Comparison of ENCODE assay signal across 14 cellular contexts in genomic region chr10:3527144-3527543, GRCh38.
DNase-seq lines count a peak whose midpoint lies in the region; ATAC-seq and TF ChIP-seq lines count a peak whose summit lies in the region.
"Had no signal": no experiment of that assay in that cellular context is flagged by ENCODE, and none has a peak within 500 bp of the region (broad histone marks: within the 10 kb centered on the region; RNA-seq: fewer than 3 reads in every experiment).

No MANE protein-coding gene starts in this region.

- H3K9me3 Mint-ChIP-seq in effector memory CD8-positive, alpha-beta T cell: no peaks in the 10 kb centered on the region
- H3K9me3 Mint-ChIP-seq: activated CD4-positive, alpha-beta T cell treated with anti-CD3 and anti-CD28 coated beads, Interleukin-2, amount 10 ng/mL, durations not matched to agents 24 days and 14 days; activated T-helper 2 cell treated with anti-CD3 and anti-CD28 coated beads, Interferon-gamma antibody, Interleukin-2, Interleukin-4, amounts not matched to agents 10 μg/mL and 5 μg/mL and 100 μg/mL, durations not matched to agents 14 hours and 24 hours and 36 hours; H9; natural killer cell treated with Interleukin-12 subunit alpha and Interleukin-12 subunit beta and Interleukin-15 and Interleukin-18, amount 100 ng/mL, for 72 hours had no signal

- no peak overlapping the region for H3K9ac ChIP-seq in colonic mucosa (ENCODE audit: low read depth in 2 of 2, low read length in 2 of 2)

- H3K4me3 ChIP-seq in ACC112 (ENCODE audit: low read depth, low read length): no peak overlapping the region
- H3K4me3 ChIP-seq in colonic mucosa: no peak overlapping the region
- H3K4me3 ChIP-seq in osteoblast (ENCODE audit: insufficient read depth, low read length): no peak overlapping the region

- H3K79me2 ChIP-seq in ACC112 (ENCODE audit: control insufficient read depth, insufficient read depth, low read length, unreplicated experiment) (no peaks in the 10 kb centered on the region), osteoblast (ENCODE audit: insufficient read depth, low read length) (no peaks in the 10 kb centered on the region)

- TF ChIP-seq CTCF in colonic mucosa (IDR thresholded peaks at IDR 0.05) (no peak), osteoblast (IDR thresholded peaks at IDR 0.05; ENCODE audit: extremely low read depth, low read depth, low read length) (no peak)

- no peaks in the 10 kb centered on the region for H4K20me1 ChIP-seq in osteoblast (ENCODE audit: insufficient read depth, low read length)

- intact Hi-C loops in colonic mucosa (cut with DNase I): no loop called here

- H3K36me3 Mint-ChIP-seq in effector memory CD8-positive, alpha-beta T cell (ENCODE audit: insufficient read depth): no peaks in the 10 kb centered on the region
- H3K36me3 Mint-ChIP-seq: natural killer cell treated with Interleukin-12 subunit alpha and Interleukin-12 subunit beta and Interleukin-15 and Interleukin-18, amount 100 ng/mL, for 72 hours had no signal

- no peaks in the 10 kb centered on the region for H3K4me1 Mint-ChIP-seq in effector memory CD8-positive, alpha-beta T cell (ENCODE audit: low read depth in 2 of 2)
- H3K4me1 Mint-ChIP-seq: activated CD4-positive, alpha-beta T cell treated with anti-CD3 and anti-CD28 coated beads, Interleukin-2, amount 10 ng/mL, durations not matched to agents 24 days and 14 days had no signal

- H3K9me3 ChIP-seq in colonic mucosa (no peaks in the 10 kb centered on the region), osteoblast (ENCODE audit: low read depth, low read length) (no peaks in the 10 kb centered on the region)

- H3K27ac ChIP-seq in ACC112 (ENCODE audit: low read depth, low read length) (peak overlapping the region; percentile 91), colonic mucosa (peak overlapping the region; percentile 33), osteoblast (ENCODE audit: low read depth, low read length) (peak overlapping the region; percentile 93)
- H3K27ac ChIP-seq: C4-2B had no signal

- peak overlapping the region; percentile 50 for H3K4me2 ChIP-seq in osteoblast (ENCODE audit: insufficient read depth, low read length)

- H3K27me3 Mint-ChIP-seq in effector memory CD8-positive, alpha-beta T cell: peaks cover 12 to 52% of the 10 kb centered on the region in 2 donors

- no peak overlapping the region for H3K4me3 Mint-ChIP-seq in effector memory CD8-positive, alpha-beta T cell
- H3K4me3 Mint-ChIP-seq: activated CD4-positive, alpha-beta T cell treated with anti-CD3 and anti-CD28 coated beads, Interleukin-2, amount 10 ng/mL, durations not matched to agents 24 days and 14 days; H9; natural killer cell treated with Interleukin-12 subunit alpha and Interleukin-12 subunit beta and Interleukin-15 and Interleukin-18, amount 100 ng/mL, for 72 hours had no signal

- no peaks in the 10 kb centered on the region for H3K36me3 ChIP-seq in ACC112 (ENCODE audit: insufficient read depth, low read length)
- H3K36me3 ChIP-seq in colonic mucosa: no peaks in the 10 kb centered on the region
- H3K36me3 ChIP-seq in osteoblast (ENCODE audit: insufficient read depth, low read length): no peaks in the 10 kb centered on the region

- H2AFZ ChIP-seq in ACC112 (ENCODE audit: low read length, unreplicated experiment): no peak overlapping the region
- no peak overlapping the region for H2AFZ ChIP-seq in osteoblast (ENCODE audit: low read length)

- no peak for ATAC-seq in GM19452 (IDR thresholded peaks at IDR 0.05; ENCODE audit: unreplicated experiment)
- no peak for ATAC-seq in effector memory CD8-positive, alpha-beta T cell (replicated peaks)
- ATAC-seq: natural killer cell treated with Interleukin-12 subunit alpha and Interleukin-12 subunit beta and Interleukin-15 and Interleukin-18, amount 100 ng/mL, for 72 hours had no signal

- DNase-seq in HCEC 1CT: peak; percentile 25
- DNase-seq in colonic mucosa: no peak
- peak; percentile 68 for DNase-seq in osteoblast (ENCODE audit: insufficient read length, low spot score, missing footprints)
- DNase-seq in NCI-H146 treated with DMSO at 0.1 percent for 48 hours (lab: John Stamatoyannopoulos, UW; ENCODE audit: unreplicated experiment): no peak
- DNase-seq in stimulated activated CD4-positive, alpha-beta T cell treated with anti-CD3 and anti-CD28 coated beads, Interleukin-15, amount 100 ng/mL, for 24 hours: no peak
- no peak for DNase-seq in effector memory CD8-positive, alpha-beta T cell
- DNase-seq: activated CD4-positive, alpha-beta T cell treated with anti-CD3 and anti-CD28 coated beads, Interleukin-2, amount 10 ng/mL, durations not matched to agents 24 days and 14 days; cerebellar nuclear complex; H9 had no signal

- H3K27me3 ChIP-seq in ACC112 (ENCODE audit: insufficient read depth, low read length) (no peaks in the 10 kb centered on the region), colonic mucosa (no peaks in the 10 kb centered on the region), osteoblast (ENCODE audit: insufficient read depth, low read length) (no peaks in the 10 kb centered on the region)

- H3K4me1 ChIP-seq in ACC112 (ENCODE audit: control insufficient read depth, insufficient read depth, low read length, unreplicated experiment) (peaks cover 35% of the 10 kb centered on the region), colonic mucosa (no peaks in the 10 kb centered on the region), osteoblast (ENCODE audit: insufficient read depth, low read length) (peaks cover 31% of the 10 kb centered on the region)

- no peak overlapping the region for H3K27ac Mint-ChIP-seq in effector memory CD8-positive, alpha-beta T cell
- H3K27ac Mint-ChIP-seq: activated CD4-positive, alpha-beta T cell treated with anti-CD3 and anti-CD28 coated beads, Interleukin-2, amount 10 ng/mL, durations not matched to agents 24 days and 14 days; activated T-helper 2 cell treated with anti-CD3 and anti-CD28 coated beads, Interferon-gamma antibody, Interleukin-2, Interleukin-4, amounts not matched to agents 10 μg/mL and 5 μg/mL and 100 μg/mL, durations not matched to agents 14 hours and 24 hours and 36 hours; H9; natural killer cell treated with Interleukin-12 subunit alpha and Interleukin-12 subunit beta and Interleukin-15 and Interleukin-18, amount 100 ng/mL, for 72 hours had no signal

Comparison
In these comparisons a context has a peak if more than half of its experiments do, and no peak if none do; other contexts are left out.
1. H3K27ac ChIP-seq: peak in every context shown above with its lines; median percentile 93 in osteoblast; 91 in ACC112; 33 in colonic mucosa.
2. DNase-seq: peak in HCEC 1CT (single experiment) and osteoblast (single experiment); none in colonic mucosa (single experiment), NCI-H146 treated with DMSO at 0.1 percent for 48 hours (single experiment), stimulated activated CD4-positive, alpha-beta T cell treated with anti-CD3 and anti-CD28 coated beads, Interleukin-15, amount 100 ng/mL, for 24 hours (single experiment) and effector memory CD8-positive, alpha-beta T cell (0 of 3).